12 cellular contexts compared by ENCODE assay signal in the genomic region with DNA sequence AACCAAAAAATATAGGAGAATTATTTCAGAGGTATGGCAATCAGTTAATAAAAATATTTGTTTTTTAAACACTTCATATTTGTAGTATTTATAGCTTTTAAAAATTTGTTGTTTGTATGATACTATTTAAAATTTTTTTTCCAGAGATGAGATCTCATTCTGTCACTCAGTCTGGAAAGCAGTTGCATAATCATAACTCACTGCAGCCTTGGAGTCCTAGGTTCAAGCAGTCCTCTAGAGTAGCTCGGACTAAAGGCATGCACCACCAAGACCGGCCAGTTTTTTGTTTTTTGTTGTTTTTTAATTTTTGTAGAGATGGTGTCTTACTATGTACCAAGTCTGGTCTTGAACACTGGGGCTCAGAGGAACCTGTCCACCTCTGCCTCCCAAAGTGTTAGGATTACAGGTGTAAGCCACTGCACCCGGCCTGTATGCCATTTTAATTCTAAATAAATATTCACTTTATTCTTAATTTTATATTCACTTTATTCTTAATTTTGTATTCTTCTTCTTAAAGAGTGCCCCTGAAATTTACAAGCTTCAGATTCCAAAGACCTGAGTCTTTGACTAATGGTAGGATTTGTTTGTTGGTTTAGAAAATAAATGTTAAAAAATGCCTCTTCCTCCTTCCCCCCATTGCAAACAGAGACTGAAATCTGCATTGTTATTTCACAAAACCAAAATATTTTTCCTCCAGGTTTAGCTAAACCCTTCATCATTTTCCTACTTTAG. TPM values are rescaled to one million over a fixed set of nuclear protein-coding genes. Genes with fewer than 3 reads are reported as not detected.
DNase-seq lines count a peak whose midpoint lies in the region; ATAC-seq and TF ChIP-seq lines count a peak whose summit lies in the region.
"Had no signal": no experiment of that assay in that cellular context is flagged by ENCODE, and none has a peak within 500 bp of the region (broad histone marks: within the 10 kb centered on the region; RNA-seq: fewer than 3 reads in every experiment).

No MANE protein-coding gene starts in this region.

- ATAC-seq in activated CD4-positive, alpha-beta T cell treated with anti-CD3 and anti-CD28 coated beads for 36 hours, result no peak
- no peak for ATAC-seq in WTC11
- peak; percentile 38 to 51 for ATAC-seq in left cardiac atrium
- no peak for ATAC-seq in stimulated activated memory B cell treated with anti-CD40 and anti-IgM and Interleukin-4, amounts not matched to agents 10 μg/mL and 1 μg/mL and 100 μg/mL, for 72 hours
- ATAC-seq in GM18511 (IDR thresholded peaks at IDR 0.05; ENCODE audit: unreplicated experiment), result no peak

- H3K27me3 Mint-ChIP-seq in activated CD4-positive, alpha-beta T cell treated with anti-CD3 and anti-CD28 coated beads for 36 hours, result no peaks in the 10 kb centered on the region
- H3K27me3 Mint-ChIP-seq in WTC11 (ENCODE audit: low read depth), result no peaks in the 10 kb centered on the region
- H3K27me3 Mint-ChIP-seq in stimulated activated memory B cell treated with anti-CD40 and anti-IgM and Interleukin-4, amounts not matched to agents 10 μg/mL and 1 μg/mL and 100 μg/mL, for 72 hours, result no peaks in the 10 kb centered on the region

- H3K9me3 Mint-ChIP-seq in activated CD4-positive, alpha-beta T cell treated with anti-CD3 and anti-CD28 coated beads for 36 hours (ENCODE audit: low read depth), result no peaks in the 10 kb centered on the region
- H3K9me3 Mint-ChIP-seq in WTC11, result no peaks in the 10 kb centered on the region
- H3K9me3 Mint-ChIP-seq in stimulated activated memory B cell treated with anti-CD40 and anti-IgM and Interleukin-4, amounts not matched to agents 10 μg/mL and 1 μg/mL and 100 μg/mL, for 72 hours, result peaks cover 2% of the 10 kb centered on the region
- H3K9me3 Mint-ChIP-seq: endodermal cell had no signal

- no peak for DNase-seq in activated CD4-positive, alpha-beta T cell treated with anti-CD3 and anti-CD28 coated beads for 36 hours
- DNase-seq in activated CD4-positive, alpha-beta T cell treated with anti-CD3 and anti-CD28 coated beads, Interleukin-2, amount 50 U/mL, for 1 hour, result no peak
- DNase-seq in WTC11 (ENCODE audit: low spot score) (no peak), left cardiac atrium (no peak), GM03348 (ENCODE audit: low spot score) (no peak), COLO668 (lab: John Stamatoyannopoulos, UW; ENCODE audit: unreplicated experiment) (no peak)
- DNase-seq: endodermal cell; NCI-H2081; stimulated activated CD4-positive, alpha-beta T cell treated with anti-CD3 and anti-CD28 coated beads, Interleukin-1b, Interleukin-23, amount 100 ng/mL, for 48 hours had no signal

- peak overlapping the region; percentile 94 for H3K27ac Mint-ChIP-seq in activated CD4-positive, alpha-beta T cell treated with anti-CD3 and anti-CD28 coated beads for 36 hours
- H3K27ac Mint-ChIP-seq in WTC11, result peak overlapping the region; percentile 84
- H3K27ac Mint-ChIP-seq in stimulated activated memory B cell treated with anti-CD40 and anti-IgM and Interleukin-4, amounts not matched to agents 10 μg/mL and 1 μg/mL and 100 μg/mL, for 72 hours, result peak overlapping the region; percentile 98
- H3K27ac Mint-ChIP-seq: endodermal cell had no signal

- peak overlapping the region; percentile 99 for H3K4me3 Mint-ChIP-seq in activated CD4-positive, alpha-beta T cell treated with anti-CD3 and anti-CD28 coated beads for 36 hours
- H3K4me3 Mint-ChIP-seq in WTC11, result no peak overlapping the region
- peak overlapping the region; percentile 61 for H3K4me3 Mint-ChIP-seq in stimulated activated memory B cell treated with anti-CD40 and anti-IgM and Interleukin-4, amounts not matched to agents 10 μg/mL and 1 μg/mL and 100 μg/mL, for 72 hours
- H3K4me3 Mint-ChIP-seq: endodermal cell, neural crest cell had no signal

- H3K36me3 Mint-ChIP-seq in activated CD4-positive, alpha-beta T cell treated with anti-CD3 and anti-CD28 coated beads for 36 hours (ENCODE audit: low read depth), result peaks cover 74% of the 10 kb centered on the region
- 0 out of 2 replicates have a peak, but pooled peaks cover 6% of the 10 kb centered on the region for H3K36me3 Mint-ChIP-seq in WTC11
- H3K36me3 Mint-ChIP-seq in stimulated activated memory B cell treated with anti-CD40 and anti-IgM and Interleukin-4, amounts not matched to agents 10 μg/mL and 1 μg/mL and 100 μg/mL, for 72 hours, result peaks cover 48% of the 10 kb centered on the region

- intact Hi-C loops in activated CD4-positive, alpha-beta T cell treated with anti-CD3 and anti-CD28 coated beads for 36 hours (cut with DNase I, micrococcal nuclease), result no loop called here
- intact Hi-C loops in left cardiac atrium (cut with DNase I), result no loop called here

- CTCF ChIA-PET in activated CD4-positive, alpha-beta T cell treated with anti-CD3 and anti-CD28 coated beads for 36 hours (lab: Charles Lee), result interaction anchor here (0.5 to 3.1 kb wide), 9 partner anchors 9 to 244 kb away, joined by 3 to 12 read pairs (median 3); no protein-coding TSS in a partner anchor
- CTCF ChIA-PET in WTC11 (lab: Charles Lee), result interaction anchor here (0.6 to 1.2 kb wide), 2 partner anchors 90 to 416 kb away, joined by 4 read pairs; no protein-coding TSS in a partner anchor

- TF ChIP-seq CTCF in WTC11 (IDR thresholded peaks at IDR 0.05), result no peak

- H3K4me1 Mint-ChIP-seq in activated CD4-positive, alpha-beta T cell treated with anti-CD3 and anti-CD28 coated beads for 36 hours, result peaks cover 97% of the 10 kb centered on the region
- peaks cover 59% of the 10 kb centered on the region for H3K4me1 Mint-ChIP-seq in WTC11
- H3K4me1 Mint-ChIP-seq in stimulated activated memory B cell treated with anti-CD40 and anti-IgM and Interleukin-4, amounts not matched to agents 10 μg/mL and 1 μg/mL and 100 μg/mL, for 72 hours, result peaks cover 100% of the 10 kb centered on the region

- POLR2A ChIA-PET in activated CD4-positive, alpha-beta T cell treated with anti-CD3 and anti-CD28 coated beads for 36 hours (lab: Charles Lee), result interaction anchor here (0.7 to 1.7 kb wide), 4 partner anchors 20 to 58 kb away, joined by 3 to 6 read pairs (median 4); no protein-coding TSS in a partner anchor
- POLR2A ChIA-PET in WTC11 (lab: Charles Lee), result interaction anchor here (0.8 kb wide), 1 partner anchor 66 kb away, joined by 3 read pairs; no protein-coding TSS in a partner anchor

TF ChIP-seq in WTC11, 78 proteins besides CTCF, POLR2A, EP300 and RAD21 (continues in another document):
- no peak for TF ChIP-seq CBFB (CRISPR knock-in tag; IDR thresholded peaks at IDR 0.05; ENCODE audit: low read depth)
- TF ChIP-seq CREB1 (CRISPR knock-in tag; IDR thresholded peaks at IDR 0.05), result no peak
- TF ChIP-seq ARID4B (CRISPR knock-in tag; IDR thresholded peaks at IDR 0.05; ENCODE audit: borderline replicate concordance), result no peak
- no peak for TF ChIP-seq MAX (CRISPR knock-in tag; IDR thresholded peaks at IDR 0.05)
- TF ChIP-seq ZNF317 (CRISPR knock-in tag; IDR thresholded peaks at IDR 0.05; ENCODE audit: borderline replicate concordance, low read depth), result no peak
- no peak for TF ChIP-seq MLX (CRISPR knock-in tag; IDR thresholded peaks at IDR 0.05)
- TF ChIP-seq, protein P1, sequence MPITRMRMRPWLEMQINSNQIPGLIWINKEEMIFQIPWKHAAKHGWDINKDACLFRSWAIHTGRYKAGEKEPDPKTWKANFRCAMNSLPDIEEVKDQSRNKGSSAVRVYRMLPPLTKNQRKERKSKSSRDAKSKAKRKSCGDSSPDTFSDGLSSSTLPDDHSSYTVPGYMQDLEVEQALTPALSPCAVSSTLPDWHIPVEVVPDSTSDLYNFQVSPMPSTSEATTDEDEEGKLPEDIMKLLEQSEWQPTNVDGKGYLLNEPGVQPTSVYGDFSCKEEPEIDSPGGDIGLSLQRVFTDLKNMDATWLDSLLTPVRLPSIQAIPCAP (CRISPR knock-in tag; IDR thresholded peaks at IDR 0.05), result no peak
- no peak for TF ChIP-seq RORB (CRISPR knock-in tag; IDR thresholded peaks at IDR 0.05)

RNA-seq across cellular contexts. Expression of gene TGFBR2, which starts 9.4 kb away (rescaled TPM):
- total RNA-seq in activated CD4-positive, alpha-beta T cell treated with anti-CD3 and anti-CD28 coated beads for 36 hours, result 10 to 100 TPM; 45.5 to 46.6 TPM
- total RNA-seq in WTC11 (2021) (6.7 to 9.6 TPM (median 7.7 TPM) in 3 replicates), left cardiac atrium (100 to 1,000 TPM; 234 to 243 TPM)

Comparison
In these comparisons a context has a peak if more than half of its experiments do, and no peak if none do; other contexts are left out.
1. ATAC-seq: peak in left cardiac atrium (2 of 2); none in activated CD4-positive, alpha-beta T cell treated with anti-CD3 and anti-CD28 coated beads for 36 hours (single experiment), WTC11 (single experiment), stimulated activated memory B cell treated with anti-CD40 and anti-IgM and Interleukin-4, amounts not matched to agents 10 μg/mL and 1 μg/mL and 100 μg/mL, for 72 hours (single experiment) and GM18511 (single experiment).
2. RNA of gene TGFBR2, which starts 9.4 kb away (total RNA-seq): 234 to 243 TPM in left cardiac atrium; 45.5 to 46.6 TPM in activated CD4-positive, alpha-beta T cell treated with anti-CD3 and anti-CD28 coated beads for 36 hours and 6.7 to 9.6 TPM in WTC11; every median in the first group is over 4 times any median in the second.
3. Peak in every context shown above with its lines, with median percentiles within 50 percentile points of each other: H3K27ac Mint-ChIP-seq.